ENCODE assay signal across 28 cellular contexts in the genomic region with DNA sequence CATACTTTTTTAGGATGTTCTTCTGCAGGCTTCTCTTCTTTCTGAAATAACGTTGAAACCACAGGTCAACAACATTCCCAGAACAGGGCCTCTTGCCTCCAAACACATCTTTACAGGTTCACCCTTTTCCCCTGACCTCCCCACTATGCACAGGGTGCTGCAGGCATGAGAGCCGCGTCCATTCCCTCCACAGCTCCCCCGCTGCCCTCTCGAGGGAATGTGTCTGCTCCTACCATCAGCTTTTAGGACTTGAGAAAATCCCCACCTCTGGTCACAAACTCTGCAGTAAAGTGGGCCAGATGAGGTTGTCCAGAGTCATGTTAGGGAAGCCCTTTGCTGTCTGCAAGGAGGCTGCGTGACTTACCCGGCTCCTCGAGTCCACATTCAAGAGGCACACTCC. TPM values are rescaled to one million over a fixed set of nuclear protein-coding genes. Genes with fewer than 3 reads are reported as not detected.
DNase-seq lines count a peak whose midpoint lies in the region; ATAC-seq and TF ChIP-seq lines count a peak whose summit lies in the region.
"Had no signal": no experiment of that assay in that cellular context is flagged by ENCODE, and none has a peak within 500 bp of the region (broad histone marks: within the 10 kb centered on the region; RNA-seq: fewer than 3 reads in every experiment).

No MANE protein-coding gene starts in this region.

- CTCF ChIA-PET in activated CD4-positive, alpha-beta memory T cell treated with anti-CD3 and anti-CD28 coated beads for 36 hours (lab: Charles Lee) = no interaction called here

- no peaks in the 10 kb centered on the region for H3K9me3 Mint-ChIP-seq in activated naive CD8-positive, alpha-beta T cell (ENCODE audit: low read depth)
- no peaks in the 10 kb centered on the region for H3K9me3 Mint-ChIP-seq in activated naive CD8-positive, alpha-beta T cell treated with anti-CD3 and anti-CD28 coated beads for 36 hours
- no peaks in the 10 kb centered on the region for H3K9me3 Mint-ChIP-seq in activated CD4-positive, alpha-beta memory T cell treated with anti-CD3 and anti-CD28 coated beads for 36 hours
- no peaks in the 10 kb centered on the region for H3K9me3 Mint-ChIP-seq in endodermal cell
- no peaks in the 10 kb centered on the region for H3K9me3 Mint-ChIP-seq in stimulated activated memory B cell treated with anti-CD40 and anti-IgM and Interleukin-4, amounts not matched to agents 10 μg/mL and 1 μg/mL and 100 μg/mL, for 72 hours
- H3K9me3 Mint-ChIP-seq: activated T-helper 2 cell treated with anti-CD3 and anti-CD28 coated beads, Interferon-gamma antibody, Interleukin-2, Interleukin-4, amounts not matched to agents 10 μg/mL and 5 μg/mL and 100 μg/mL, durations not matched to agents 14 hours and 24 hours and 36 hours; central memory CD8-positive, alpha-beta T cell; type B pancreatic cell had no signal

- H3K36me3 ChIP-seq in endodermal cell (ENCODE audit: control insufficient read depth, insufficient read depth, low read length) (peaks cover 66% of the 10 kb centered on the region), upper lobe of right lung (peaks cover 72% of the 10 kb centered on the region)

- no peak overlapping the region for H3K9ac ChIP-seq in endodermal cell (ENCODE audit: extremely low read depth, low read length, poor library complexity, severe bottlenecking)
- H3K9ac ChIP-seq: BLaER1 had no signal

- POLR2A ChIA-PET in activated CD4-positive, alpha-beta memory T cell treated with anti-CD3 and anti-CD28 coated beads for 36 hours (lab: Charles Lee) = no interaction called here

- no peaks in the 10 kb centered on the region for H3K27me3 Mint-ChIP-seq in activated naive CD8-positive, alpha-beta T cell
- H3K27me3 Mint-ChIP-seq in activated naive CD8-positive, alpha-beta T cell treated with anti-CD3 and anti-CD28 coated beads for 36 hours = no peaks in the 10 kb centered on the region
- H3K27me3 Mint-ChIP-seq in activated CD4-positive, alpha-beta memory T cell treated with anti-CD3 and anti-CD28 coated beads for 36 hours = no peaks in the 10 kb centered on the region
- no peaks in the 10 kb centered on the region for H3K27me3 Mint-ChIP-seq in endodermal cell (ENCODE audit: insufficient read depth)
- H3K27me3 Mint-ChIP-seq in stimulated activated memory B cell treated with anti-CD40 and anti-IgM and Interleukin-4, amounts not matched to agents 10 μg/mL and 1 μg/mL and 100 μg/mL, for 72 hours = no peaks in the 10 kb centered on the region
- H3K27me3 Mint-ChIP-seq: central memory CD8-positive, alpha-beta T cell; type B pancreatic cell had no signal

- H3K4me3 Mint-ChIP-seq in activated naive CD8-positive, alpha-beta T cell = no peak overlapping the region
- H3K4me3 Mint-ChIP-seq in activated naive CD8-positive, alpha-beta T cell treated with anti-CD3 and anti-CD28 coated beads for 36 hours = no peak overlapping the region
- no peak overlapping the region for H3K4me3 Mint-ChIP-seq in activated CD4-positive, alpha-beta memory T cell treated with anti-CD3 and anti-CD28 coated beads for 36 hours
- H3K4me3 Mint-ChIP-seq in endodermal cell = no peak overlapping the region
- H3K4me3 Mint-ChIP-seq in stimulated activated memory B cell treated with anti-CD40 and anti-IgM and Interleukin-4, amounts not matched to agents 10 μg/mL and 1 μg/mL and 100 μg/mL, for 72 hours = no peak overlapping the region
- H3K4me3 Mint-ChIP-seq: central memory CD8-positive, alpha-beta T cell; type B pancreatic cell had no signal

- peaks cover 20% of the 10 kb centered on the region for H3K4me1 Mint-ChIP-seq in activated naive CD8-positive, alpha-beta T cell (ENCODE audit: low read depth)
- H3K4me1 Mint-ChIP-seq in activated naive CD8-positive, alpha-beta T cell treated with anti-CD3 and anti-CD28 coated beads for 36 hours = peaks cover 16% of the 10 kb centered on the region
- peaks cover 2% of the 10 kb centered on the region for H3K4me1 Mint-ChIP-seq in activated CD4-positive, alpha-beta memory T cell treated with anti-CD3 and anti-CD28 coated beads for 36 hours (ENCODE audit: low read depth)
- H3K4me1 Mint-ChIP-seq in endodermal cell = peaks cover 12% of the 10 kb centered on the region
- no peaks in the 10 kb centered on the region for H3K4me1 Mint-ChIP-seq in stimulated activated memory B cell treated with anti-CD40 and anti-IgM and Interleukin-4, amounts not matched to agents 10 μg/mL and 1 μg/mL and 100 μg/mL, for 72 hours

- no peak for DNase-seq in activated naive CD8-positive, alpha-beta T cell treated with anti-CD3 and anti-CD28 coated beads for 36 hours
- no peak for DNase-seq in activated CD4-positive, alpha-beta memory T cell treated with anti-CD3 and anti-CD28 coated beads for 36 hours
- DNase-seq in endodermal cell (peak; percentile 64), upper lobe of right lung (no peak), NCI-H187 treated with DMSO at 0.1 percent for 48 hours (lab: John Stamatoyannopoulos, UW) (no peak), glomerular visceral epithelial cell (ENCODE audit: extremely low spot score) (no peak)
- DNase-seq: activated CD4-positive, alpha-beta T cell treated with anti-CD3 and anti-CD28 coated beads for 4 hours; body of pancreas; Caco-2; DMS53; esophagus squamous epithelium; foreskin keratinocyte; heart right ventricle; NCI-H1048; NCI-H446; NCI-H774; nucleus accumbens; Peyer's patch; SHP77 treated with DMSO at 0.1 percent for 48 hours; sigmoid colon; stimulated activated CD4-positive, alpha-beta T cell treated with anti-CD3 and anti-CD28 coated beads, Interleukin-4, amount 100 ng/mL, for 1 hour; T-helper 9 cell had no signal

- no peak overlapping the region for H3K4me3 ChIP-seq in endodermal cell (ENCODE audit: low read length)
- no peak overlapping the region for H3K4me3 ChIP-seq in upper lobe of right lung
- H3K4me3 ChIP-seq: BLaER1, body of pancreas, esophagus squamous epithelium, heart right ventricle, Peyer's patch, sigmoid colon had no signal

- H3K4me1 ChIP-seq in endodermal cell (ENCODE audit: control insufficient read depth, insufficient read depth, low read length) (peaks cover 3% of the 10 kb centered on the region), upper lobe of right lung (no peaks in the 10 kb centered on the region)
- H3K4me1 ChIP-seq: body of pancreas, Peyer's patch had no signal

- no peaks in the 10 kb centered on the region for H3K9me3 ChIP-seq in endodermal cell (ENCODE audit: control insufficient read depth, low read length)
- H3K9me3 ChIP-seq in upper lobe of right lung = no peaks in the 10 kb centered on the region
- H3K9me3 ChIP-seq: BLaER1, body of pancreas, Caco-2, esophagus squamous epithelium, heart right ventricle, Peyer's patch, sigmoid colon had no signal

- WGBS in endodermal cell (ENCODE audit: insufficient coverage in 1 of 2, insufficient read length in 1 of 2), 2 experiments = 91 to 94% methylated on average over 5 to 8 of the region's 8 CpGs

- intact Hi-C loops in activated CD4-positive, alpha-beta memory T cell treated with anti-CD3 and anti-CD28 coated beads for 36 hours (cut with micrococcal nuclease) = no loop called here
- intact Hi-C loops in upper lobe of right lung (cut with DNase I) = no loop called here

- H3K27ac ChIP-seq in endodermal cell (ENCODE audit: low read depth, low read length) (no peak overlapping the region), upper lobe of right lung (no peak overlapping the region)
- H3K27ac ChIP-seq: BLaER1, body of pancreas, esophagus squamous epithelium, foreskin keratinocyte, heart right ventricle, Peyer's patch, sigmoid colon had no signal

- H3K27me3 ChIP-seq in endodermal cell (ENCODE audit: control insufficient read depth, insufficient read depth, low read length, poor library complexity, severe bottlenecking) (no peaks in the 10 kb centered on the region), upper lobe of right lung (no peaks in the 10 kb centered on the region)
- H3K27me3 ChIP-seq: BLaER1, body of pancreas, esophagus squamous epithelium, foreskin keratinocyte, heart right ventricle, Peyer's patch, sigmoid colon had no signal

- TF ChIP-seq CTCF in endodermal cell (conservative IDR thresholded peaks at IDR 0.05) (peak; percentile 26), upper lobe of right lung (IDR thresholded peaks at IDR 0.05) (no peak)

- peaks cover 5% of the 10 kb centered on the region for H3K36me3 Mint-ChIP-seq in activated naive CD8-positive, alpha-beta T cell
- peaks cover 10% of the 10 kb centered on the region for H3K36me3 Mint-ChIP-seq in activated naive CD8-positive, alpha-beta T cell treated with anti-CD3 and anti-CD28 coated beads for 36 hours
- H3K36me3 Mint-ChIP-seq in activated CD4-positive, alpha-beta memory T cell treated with anti-CD3 and anti-CD28 coated beads for 36 hours = peaks cover 34% of the 10 kb centered on the region
- H3K36me3 Mint-ChIP-seq in endodermal cell (ENCODE audit: low read depth) = peaks cover 53% of the 10 kb centered on the region
- peaks cover 50% of the 10 kb centered on the region for H3K36me3 Mint-ChIP-seq in stimulated activated memory B cell treated with anti-CD40 and anti-IgM and Interleukin-4, amounts not matched to agents 10 μg/mL and 1 μg/mL and 100 μg/mL, for 72 hours

- no peak for ATAC-seq in stimulated activated memory B cell treated with anti-CD40 and anti-IgM and Interleukin-4, amounts not matched to agents 10 μg/mL and 1 μg/mL and 100 μg/mL, for 72 hours
- no peak for ATAC-seq in upper lobe of right lung
- ATAC-seq: body of pancreas, foreskin keratinocyte had no signal

- peak overlapping the region; percentile 46 for H3K27ac Mint-ChIP-seq in activated naive CD8-positive, alpha-beta T cell
- no peak overlapping the region for H3K27ac Mint-ChIP-seq in activated naive CD8-positive, alpha-beta T cell treated with anti-CD3 and anti-CD28 coated beads for 36 hours
- peak overlapping the region; percentile 35 for H3K27ac Mint-ChIP-seq in activated CD4-positive, alpha-beta memory T cell treated with anti-CD3 and anti-CD28 coated beads for 36 hours
- H3K27ac Mint-ChIP-seq in endodermal cell = peak overlapping the region; percentile 76
- peak overlapping the region; percentile 54 for H3K27ac Mint-ChIP-seq in stimulated activated memory B cell treated with anti-CD40 and anti-IgM and Interleukin-4, amounts not matched to agents 10 μg/mL and 1 μg/mL and 100 μg/mL, for 72 hours
- H3K27ac Mint-ChIP-seq: type B pancreatic cell had no signal

RNA-seq across cellular contexts. Expression of a gene that starts 30.5 kb away (rescaled TPM):
- total RNA-seq in activated naive CD8-positive, alpha-beta T cell treated with anti-CD3 and anti-CD28 coated beads for 36 hours = 10 to 100 TPM; 15.1 to 15.3 TPM
- 10 to 100 TPM; 17.4 to 19.0 TPM for total RNA-seq in activated CD4-positive, alpha-beta memory T cell treated with anti-CD3 and anti-CD28 coated beads for 36 hours
- total RNA-seq in endodermal cell (10 to 100 TPM; 17.0 to 22.8 TPM), upper lobe of right lung (9.0 TPM)
- 20.9 TPM for polyA plus RNA-seq in endodermal cell (2013, experiment 1 of 2)
- 22.2 TPM for polyA plus RNA-seq in endodermal cell (2013, experiment 2 of 2)
